19 cellular contexts compared by ENCODE assay signal in the genomic region with DNA sequence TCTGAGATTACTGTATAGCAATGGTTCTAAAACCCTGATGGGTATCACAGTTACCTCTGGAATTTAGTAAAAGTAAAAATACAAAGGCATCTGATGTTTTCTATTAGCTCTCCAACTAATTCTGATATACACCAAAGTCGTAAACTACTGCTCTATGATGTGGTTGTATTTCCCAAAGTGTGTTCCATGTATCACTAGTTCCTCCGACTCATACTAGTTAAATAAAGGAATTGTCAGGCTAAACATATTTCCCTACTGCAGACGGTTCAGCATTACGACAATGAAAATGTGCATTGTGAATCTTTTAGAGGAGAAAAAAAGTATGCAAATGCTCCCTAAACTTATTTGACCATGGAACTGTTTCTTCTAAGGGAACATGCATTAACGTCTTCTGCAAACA. TPM values are rescaled to one million over a fixed set of nuclear protein-coding genes. Genes with fewer than 3 reads are reported as not detected.
DNase-seq lines count a peak whose midpoint lies in the region; ATAC-seq, FAIRE-seq and TF ChIP-seq lines count a peak whose summit lies in the region.
"Had no signal": no experiment of that assay in that cellular context is flagged by ENCODE, and none has a peak within 500 bp of the region (broad histone marks: within the 10 kb centered on the region; RNA-seq: fewer than 3 reads in every experiment).

No MANE protein-coding gene starts in this region.

- FAIRE-seq in H54 (lab: Jason Lieb, UNC) (peak; percentile 15), RCC 7860 (lab: Jason Lieb, UNC) (peak; percentile 33), urothelium cell line (lab: Jason Lieb, UNC) (peak; percentile 35)
- FAIRE-seq: A204.1, D721Med, G401.6, GM12891, GM19239 had no signal

- TF ChIP-seq POLR2A in H54 (IDR thresholded peaks at IDR 0.05; ENCODE audit: low read depth, low read length) = no peak

- no peak for ATAC-seq in left colon
- ATAC-seq: CD8-positive, alpha-beta T cell had no signal

- DNase-seq in H54 (ENCODE audit: insufficient read length, low spot score) (no peak), RCC 7860 (ENCODE audit: low spot score) (no peak), urothelium cell line (ENCODE audit: low spot score) (no peak), left colon (no peak), NCI-H446 treated with DMSO at 0.1 percent for 48 hours (lab: John Stamatoyannopoulos, UW) (no peak), GM19240 (ENCODE audit: insufficient read length, low spot score) (no peak)
- DNase-seq: 8988T; AML-193; Caco-2; Calu3; CD4-positive, alpha-beta T cell; CD8-positive, alpha-beta T cell; DMS79 treated with DMSO at 0.1 percent for 48 hours; GF-D8 had no signal

- intact Hi-C loops in left colon (cut with DNase I, micrococcal nuclease) = no loop called here

RNA-seq across cellular contexts. Expression of gene ZNF365, which starts 38.9 kb away (rescaled TPM):
- not detected for total RNA-seq in left colon
- total RNA-seq: Caco-2 had no signal
